Comparison of ENCODE assay signal across 21 cellular contexts in the genomic region with DNA sequence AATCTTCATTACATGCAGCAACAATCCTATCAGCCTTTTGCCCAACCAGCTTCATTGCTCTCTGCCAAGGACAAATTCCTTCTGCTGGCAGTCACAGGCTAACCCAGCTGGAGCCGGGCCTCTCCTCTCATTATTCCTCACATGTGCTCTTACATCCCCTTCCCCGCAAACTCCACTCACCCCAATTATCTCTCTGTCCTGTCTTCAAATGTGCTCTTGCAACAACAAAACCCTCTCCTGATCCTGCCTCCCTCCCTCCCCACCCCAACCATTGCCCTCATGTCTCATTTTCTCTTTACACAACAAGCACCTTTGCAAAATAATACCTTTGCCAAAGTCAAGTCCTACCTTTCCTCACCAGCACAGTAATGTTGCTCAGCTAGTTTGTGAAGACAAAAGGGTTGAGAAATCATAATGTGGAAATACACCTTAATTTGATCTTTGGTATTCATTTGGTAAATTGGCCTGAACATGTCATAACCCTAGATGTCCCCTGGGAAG. TPM values are rescaled to one million over a fixed set of nuclear protein-coding genes. Genes with fewer than 3 reads are reported as not detected.
DNase-seq lines count a peak whose midpoint lies in the region; ATAC-seq and TF ChIP-seq lines count a peak whose summit lies in the region.
"Had no signal": no experiment of that assay in that cellular context is flagged by ENCODE, and none has a peak within 500 bp of the region (broad histone marks: within the 10 kb centered on the region; RNA-seq: fewer than 3 reads in every experiment).

No MANE protein-coding gene starts in this region.

- intact Hi-C loops in A673 (cut with micrococcal nuclease; ENCODE audit: unreplicated experiment): no loop called here
- intact Hi-C loops in lower lobe of right lung (cut with DNase I): no loop called here

- DNase-seq in A673 (ENCODE audit: low spot score) (peak; percentile 23), adipocyte (ENCODE audit: low read depth) (peak; percentile 63), fibroblast of peridontal ligament (ENCODE audit: extremely low read depth) (peak; percentile 65), lower lobe of right lung (no peak), COR-L47 (lab: John Stamatoyannopoulos, UW) (no peak), NAMALWA (ENCODE audit: low spot score) (no peak)
- DNase-seq in activated CD4-positive, alpha-beta T cell treated with anti-CD3 and anti-CD28 coated beads for 1 hour: no peak
- DNase-seq: activated CD4-positive, CD25-positive, alpha-beta regulatory T cell; CD8-positive, alpha-beta memory T cell; effector memory CD4-positive, alpha-beta T cell; naive B cell; NCI-H1436 treated with DMSO at 0.1 percent for 48 hours; NCI-H226; SHP77; T-helper 2 cell had no signal

- ATAC-seq in lower lobe of right lung: peak; percentile 73 to 77
- ATAC-seq in HG02623 (IDR thresholded peaks at IDR 0.05; ENCODE audit: unreplicated experiment): no peak
- ATAC-seq: A549; stimulated activated memory B cell treated with anti-CD40 and anti-IgM and Interleukin-4, amounts not matched to agents 10 μg/mL and 1 μg/mL and 100 μg/mL, for 72 hours had no signal

- H3K4me1 ChIP-seq in A673 (ENCODE audit: insufficient read depth, low read length, poor library complexity, severe bottlenecking) (peaks cover 13% of the 10 kb centered on the region), adipocyte (ENCODE audit: control insufficient read depth, insufficient read depth, low read length) (peaks cover 26% of the 10 kb centered on the region), lower lobe of right lung (peaks cover 11% of the 10 kb centered on the region)
- H3K4me1 ChIP-seq: A549 had no signal

- no peak overlapping the region for H3K9ac ChIP-seq in adipocyte (ENCODE audit: low read length)

- H3K9me3 ChIP-seq in A673 (ENCODE audit: low read depth, low read length, poor library complexity, severe bottlenecking): no peaks in the 10 kb centered on the region
- H3K9me3 ChIP-seq in adipocyte (ENCODE audit: control insufficient read depth, low read length): no peaks in the 10 kb centered on the region
- H3K9me3 ChIP-seq in lower lobe of right lung: no peaks in the 10 kb centered on the region
- H3K9me3 ChIP-seq: A549, upper lobe of left lung had no signal

- POLR2A ChIA-PET in A673 (lab: Charles Lee; ENCODE audit: low non-redundant PET): no interaction called here

- no peaks in the 10 kb centered on the region for H3K36me3 ChIP-seq in A673 (ENCODE audit: insufficient read depth, low read length, poor library complexity, severe bottlenecking)
- H3K36me3 ChIP-seq in adipocyte (ENCODE audit: control insufficient read depth, insufficient read depth, low read length, severe bottlenecking): no peaks in the 10 kb centered on the region
- no peaks in the 10 kb centered on the region for H3K36me3 ChIP-seq in lower lobe of right lung
- H3K36me3 ChIP-seq: upper lobe of left lung had no signal

- TF ChIP-seq CTCF in A673 (conservative IDR thresholded peaks at IDR 0.05; ENCODE audit: low read depth, low read length): no peak
- no peak for TF ChIP-seq CTCF in lower lobe of right lung (IDR thresholded peaks at IDR 0.05)

- no TSS peak for BruUV-seq in A673 (replicated peaks; lab: Mats Ljungman, UMichigan)

- no peaks in the 10 kb centered on the region for H3K27me3 ChIP-seq in A673 (replicated peaks; ENCODE audit: insufficient read depth, low read depth, low read length, poor library complexity)
- H3K27me3 ChIP-seq in adipocyte (replicated peaks; ENCODE audit: control insufficient read depth, insufficient read depth, low read length): no peaks in the 10 kb centered on the region
- H3K27me3 ChIP-seq in lower lobe of right lung (ENCODE audit: low read depth): no peaks in the 10 kb centered on the region
- H3K27me3 ChIP-seq: upper lobe of left lung had no signal

- no peak overlapping the region for H3K27ac ChIP-seq in A673 (ENCODE audit: low read depth, low read length, poor library complexity, severe bottlenecking)
- H3K27ac ChIP-seq in lower lobe of right lung: no peak overlapping the region
- H3K27ac ChIP-seq: A549 had no signal

- CTCF ChIA-PET in A673 (lab: Charles Lee): no interaction called here

- H3K4me3 ChIP-seq in A673 (ENCODE audit: low read depth, low read length, poor library complexity, severe bottlenecking) (no peak overlapping the region), adipocyte (ENCODE audit: low read length) (no peak overlapping the region), lower lobe of right lung (no peak overlapping the region)
- H3K4me3 ChIP-seq: A549, upper lobe of left lung had no signal

RNA-seq across cellular contexts. Expression of a gene that starts 36.0 kb away (rescaled TPM):
- total RNA-seq in A673 (2021): 245 and 273 TPM in 2 replicates
- total RNA-seq in lower lobe of right lung: 674 TPM

RNA-seq across cellular contexts. Expression of a gene that starts 57.5 kb away (rescaled TPM):
- total RNA-seq in A673 (2021): not detected in 2 replicates
- total RNA-seq in lower lobe of right lung: 2.7 TPM
- total RNA-seq: CD8-positive, alpha-beta memory T cell; frontal cortex; lung microvascular endothelial cell had no signal

Comparison
In these comparisons a context has a peak if more than half of its experiments do, and no peak if none do; other contexts are left out.
1. DNase-seq: peak in A673 (single experiment), adipocyte (single experiment) and fibroblast of peridontal ligament (single experiment); none in lower lobe of right lung (single experiment), COR-L47 (single experiment), NAMALWA (single experiment) and activated CD4-positive, alpha-beta T cell treated with anti-CD3 and anti-CD28 coated beads for 1 hour (single experiment).